In genomic region chr3:109597438-109597837, GRCh38 we compare ENCODE assay signal across 27 cellular contexts.
"Had no signal": no experiment of that assay in that cellular context is flagged by ENCODE, and none has a peak within 500 bp of the region (broad histone marks: within the 10 kb centered on the region; RNA-seq: fewer than 3 reads in every experiment).

No MANE protein-coding gene starts in this region.

- H3K4me1 Mint-ChIP-seq: memory B cell; naive B cell; neural progenitor cell; stimulated activated effector memory CD8-positive, alpha-beta T cell treated with anti-CD3 and anti-CD28 coated beads, Interleukin-12 subunit alpha, Interleukin-12 subunit beta, amount 100 ng/mL, for 72 hours had no signal

- H3K36me3 ChIP-seq: esophagus muscularis mucosa, gastroesophageal sphincter, heart left ventricle, neural progenitor cell, prostate gland, right atrium auricular region, sigmoid colon, stomach, thyroid gland, vagina had no signal

- H3K27ac Mint-ChIP-seq: dendritic cell treated with granulocyte-macrophage colony-stimulating factor and Interleukin-4, amounts not matched to agents 40 ng/mL and 50 ng/mL, for 4 days; memory B cell; naive B cell; natural killer cell treated with Interleukin-12 subunit alpha and Interleukin-12 subunit beta and Interleukin-15 and Interleukin-18, amount 100 ng/mL, for 72 hours; neural progenitor cell; stimulated activated effector memory CD8-positive, alpha-beta T cell treated with anti-CD3 and anti-CD28 coated beads, Interleukin-12 subunit alpha, Interleukin-12 subunit beta, amount 100 ng/mL, for 72 hours had no signal

- ATAC-seq: foreskin keratinocyte; gastroesophageal sphincter; heart left ventricle; left colon; mucosa of descending colon; natural killer cell treated with Interleukin-12 subunit alpha and Interleukin-12 subunit beta and Interleukin-15 and Interleukin-18, amount 100 ng/mL, for 72 hours; stimulated activated effector memory CD8-positive, alpha-beta T cell treated with anti-CD3 and anti-CD28 coated beads, Interleukin-12 subunit alpha, Interleukin-12 subunit beta, amount 100 ng/mL, for 72 hours had no signal

- H3K4me1 ChIP-seq: esophagus muscularis mucosa, foreskin keratinocyte, gastroesophageal sphincter, heart left ventricle, neural progenitor cell, prostate gland, right atrium auricular region, sigmoid colon, stomach, thyroid gland, vagina had no signal

- H3K9me3 ChIP-seq: mucosa of descending colon, prostate gland, thyroid gland, vagina had no signal

- H3K4me3 Mint-ChIP-seq: dendritic cell treated with granulocyte-macrophage colony-stimulating factor and Interleukin-4, amounts not matched to agents 40 ng/mL and 50 ng/mL, for 4 days; memory B cell; naive B cell; natural killer cell treated with Interleukin-12 subunit alpha and Interleukin-12 subunit beta and Interleukin-15 and Interleukin-18, amount 100 ng/mL, for 72 hours; neural progenitor cell; stimulated activated effector memory CD8-positive, alpha-beta T cell treated with anti-CD3 and anti-CD28 coated beads, Interleukin-12 subunit alpha, Interleukin-12 subunit beta, amount 100 ng/mL, for 72 hours had no signal

- DNase-seq: effector CD8-positive, alpha-beta T cell; foreskin keratinocyte; heart left ventricle; islet precursor cell; kidney glomerular epithelial cell; left colon; mucosa of descending colon; naive B cell; sigmoid colon; stimulated activated CD4-positive, alpha-beta T cell treated with anti-CD3 and anti-CD28 coated beads, Interleukin-2, amount 100 ng/mL, for 24 hours; stimulated activated CD4-positive, alpha-beta T cell treated with anti-CD3 and anti-CD28 coated beads, Interleukin-4, amount 100 ng/mL, for 24 hours; stimulated activated naive CD4-positive, alpha-beta T cell treated with Interleukin-2 at 50 U/mL for 16 hours; stomach; thyroid gland; trophoblast cell had no signal

- H3K36me3 Mint-ChIP-seq: memory B cell; natural killer cell treated with Interleukin-12 subunit alpha and Interleukin-12 subunit beta and Interleukin-15 and Interleukin-18, amount 100 ng/mL, for 72 hours; neural progenitor cell; stimulated activated effector memory CD8-positive, alpha-beta T cell treated with anti-CD3 and anti-CD28 coated beads, Interleukin-12 subunit alpha, Interleukin-12 subunit beta, amount 100 ng/mL, for 72 hours had no signal

- H3K27me3 Mint-ChIP-seq: dendritic cell treated with granulocyte-macrophage colony-stimulating factor and Interleukin-4, amounts not matched to agents 40 ng/mL and 50 ng/mL, for 4 days; memory B cell; natural killer cell treated with Interleukin-12 subunit alpha and Interleukin-12 subunit beta and Interleukin-15 and Interleukin-18, amount 100 ng/mL, for 72 hours had no signal

- H3K27me3 ChIP-seq: esophagus muscularis mucosa, foreskin keratinocyte, gastroesophageal sphincter, heart left ventricle, hepatocyte, neural progenitor cell, right atrium auricular region, sigmoid colon, stomach, thyroid gland, vagina had no signal

- H3K4me3 ChIP-seq: esophagus muscularis mucosa, gastroesophageal sphincter, heart left ventricle, hepatocyte, lung, mucosa of descending colon, neural progenitor cell, prostate gland, right atrium auricular region, sigmoid colon, stomach, thyroid gland, vagina had no signal

- H3K27ac ChIP-seq: esophagus muscularis mucosa, foreskin keratinocyte, gastroesophageal sphincter, heart left ventricle, hepatocyte, neural progenitor cell, prostate gland, right atrium auricular region, sigmoid colon, stomach, thyroid gland, vagina had no signal
